In genomic region chr18:55078289-55078916, GRCh38 we compare ENCODE assay signal across 2 cellular contexts.
A peak's percentile ranks its signal among the peaks of the same experiment; 100 is the strongest.
TF ChIP-seq lines count a peak whose summit lies in the region.

No MANE protein-coding gene starts in this region.

TF ChIP-seq in liver, 16 proteins besides CTCF, POLR2A, EP300 and RAD21 (continued from another document):
- TF ChIP-seq REST (IDR thresholded peaks at IDR 0.05): no peak
- peak; percentile 76 for TF ChIP-seq NR2F2 (IDR thresholded peaks at IDR 0.05)
- TF ChIP-seq FOXA1 (IDR thresholded peaks at IDR 0.05): no peak
- peak; percentile 11 to 18 for TF ChIP-seq RXRA (IDR thresholded peaks at IDR 0.05)
TF ChIP-seq in liver: peak in this region for 3.

TF ChIP-seq in HepG2, 621 proteins besides CTCF, POLR2A, EP300 and RAD21 (continued from another document):
- TF ChIP-seq GRHL1 (CRISPR knock-in tag; conservative IDR thresholded peaks at IDR 0.05) (no peak), NFE2 (CRISPR knock-in tag; IDR thresholded peaks at IDR 0.05) (no peak), HMG20A (CRISPR knock-in tag; IDR thresholded peaks at IDR 0.05; ENCODE audit: borderline replicate concordance) (no peak), ZNF672 (CRISPR knock-in tag; IDR thresholded peaks at IDR 0.05) (no peak), ZNF331 (CRISPR knock-in tag; IDR thresholded peaks at IDR 0.05) (no peak), HOXD1 (CRISPR knock-in tag; IDR thresholded peaks at IDR 0.05) (no peak), ZBTB39 (CRISPR knock-in tag; IDR thresholded peaks at IDR 0.05) (no peak), IRX3 (CRISPR knock-in tag; IDR thresholded peaks at IDR 0.05; ENCODE audit: borderline replicate concordance, low read depth) (no peak), NFAT5 (CRISPR knock-in tag; IDR thresholded peaks at IDR 0.05) (no peak)
